ENCODE assay signal across 21 cellular contexts in the genomic region with DNA sequence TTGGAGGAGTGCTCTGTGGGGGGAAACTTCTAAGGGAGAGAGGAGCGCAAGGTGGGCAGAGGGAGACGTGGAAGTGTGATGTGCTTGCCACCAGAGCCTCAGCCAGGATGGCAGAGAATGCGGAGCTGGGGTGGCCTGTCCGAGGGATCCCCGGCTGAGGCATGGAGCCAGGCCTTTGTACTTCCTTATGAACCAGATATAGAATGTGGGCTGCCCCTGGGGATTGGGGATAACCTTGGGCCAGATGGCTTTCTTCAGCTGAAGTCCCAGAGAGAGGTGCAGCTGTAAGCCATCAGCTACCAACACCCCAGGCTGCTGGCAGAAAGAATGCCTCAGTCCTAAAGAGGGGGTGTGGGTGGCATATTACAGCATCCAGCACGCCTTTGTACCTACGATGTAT. TPM values are rescaled to one million over a fixed set of nuclear protein-coding genes. Genes with fewer than 3 reads are reported as not detected.
DNase-seq lines count a peak whose midpoint lies in the region; ATAC-seq and TF ChIP-seq lines count a peak whose summit lies in the region.
"Had no signal": no experiment of that assay in that cellular context is flagged by ENCODE, and none has a peak within 500 bp of the region (broad histone marks: within the 10 kb centered on the region; RNA-seq: fewer than 3 reads in every experiment).

No MANE protein-coding gene starts in this region.

- ATAC-seq in SK-N-SH treated with all-trans-retinoic acid at 6 μM for 48 hours (no peak), Right ventricle myocardium superior (ENCODE audit: poor library complexity) (no peak)

- H3K9me3 ChIP-seq in BE2C, result no peaks in the 10 kb centered on the region
- H3K9me3 ChIP-seq: HAP-1, SJCRH30 had no signal

- H3K4me1 ChIP-seq in BE2C, result no peaks in the 10 kb centered on the region
- H3K4me1 ChIP-seq: HAP-1, SJCRH30 had no signal

- H3K4me3 ChIP-seq in BE2C (ENCODE audit: low read depth, low read length), result no peak overlapping the region
- H3K4me3 ChIP-seq: HAP-1, MG63, PC-9, SJCRH30 had no signal

- H3K27ac ChIP-seq in VCaP, result peak overlapping the region; percentile 29; the same call in 1 of the 2 replicates
- H3K27ac ChIP-seq: PC-9, SJCRH30 had no signal

- H3K36me3 ChIP-seq in BE2C, result no peaks in the 10 kb centered on the region
- H3K36me3 ChIP-seq: HAP-1, MG63, SJCRH30 had no signal

- intact Hi-C loops in Right ventricle myocardium superior (cut with DNase I), result no loop called here

- peaks cover 3% of the 10 kb centered on the region; the same call in 1 of the 2 replicates for H3K27me3 ChIP-seq in BE2C
- H3K27me3 ChIP-seq: MG63 had no signal

- peak; percentile 23 for DNase-seq in BE2C
- peak; percentile 88 for DNase-seq in NCI-H2171 (lab: John Stamatoyannopoulos, UW)
- peak; percentile 5 for DNase-seq in middle frontal gyrus (ENCODE audit: extremely low spot score, low spot score)
- no peak for DNase-seq in cortex of kidney (lab: John Stamatoyannopoulos, UW)
- DNase-seq in Right ventricle myocardium superior, result no peak
- no peak for DNase-seq in NCI-H2196 (lab: John Stamatoyannopoulos, UW; ENCODE audit: unreplicated experiment)
- DNase-seq: C1 segment of cervical spinal cord; CD8-positive, alpha-beta memory T cell; DND-41; Kasumi-1; MG63; NCI-H1048; NCI-H1436; NCI-H1930; NCI-H446 treated with DMSO at 0.1 percent for 48 hours; NCI-H774; PC-9 had no signal

- TF ChIP-seq CTCF in BE2C (IDR thresholded peaks at IDR 0.05; ENCODE audit: low read depth, low read length), result no peak
- TF ChIP-seq CTCF in VCaP (conservative IDR thresholded peaks at IDR 0.05), result no peak

TF ChIP-seq in SK-N-SH treated with all-trans-retinoic acid at 6 μM for 48 hours, 23 proteins besides CTCF, POLR2A, EP300 and RAD21:
- TF ChIP-seq ARNTL (CRISPR knock-in tag; IDR thresholded peaks at IDR 0.05; ENCODE audit: borderline replicate concordance, low read depth) (no peak), ZC3H10 (CRISPR knock-in tag; IDR thresholded peaks at IDR 0.05) (no peak), RARB (CRISPR knock-in tag; IDR thresholded peaks at IDR 0.05) (no peak), SNAI2 (CRISPR knock-in tag; IDR thresholded peaks at IDR 0.05) (no peak), TCF4 (CRISPR knock-in tag; IDR thresholded peaks at IDR 0.05; ENCODE audit: borderline replicate concordance) (no peak), PPARA (CRISPR knock-in tag; IDR thresholded peaks at IDR 0.05; ENCODE audit: borderline replicate concordance) (no peak)
- TF ChIP-seq, protein P1, sequence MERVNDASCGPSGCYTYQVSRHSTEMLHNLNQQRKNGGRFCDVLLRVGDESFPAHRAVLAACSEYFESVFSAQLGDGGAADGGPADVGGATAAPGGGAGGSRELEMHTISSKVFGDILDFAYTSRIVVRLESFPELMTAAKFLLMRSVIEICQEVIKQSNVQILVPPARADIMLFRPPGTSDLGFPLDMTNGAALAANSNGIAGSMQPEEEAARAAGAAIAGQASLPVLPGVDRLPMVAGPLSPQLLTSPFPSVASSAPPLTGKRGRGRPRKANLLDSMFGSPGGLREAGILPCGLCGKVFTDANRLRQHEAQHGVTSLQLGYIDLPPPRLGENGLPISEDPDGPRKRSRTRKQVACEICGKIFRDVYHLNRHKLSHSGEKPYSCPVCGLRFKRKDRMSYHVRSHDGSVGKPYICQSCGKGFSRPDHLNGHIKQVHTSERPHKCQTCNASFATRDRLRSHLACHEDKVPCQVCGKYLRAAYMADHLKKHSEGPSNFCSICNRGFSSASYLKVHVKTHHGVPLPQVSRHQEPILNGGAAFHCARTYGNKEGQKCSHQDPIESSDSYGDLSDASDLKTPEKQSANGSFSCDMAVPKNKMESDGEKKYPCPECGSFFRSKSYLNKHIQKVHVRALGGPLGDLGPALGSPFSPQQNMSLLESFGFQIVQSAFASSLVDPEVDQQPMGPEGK (CRISPR knock-in tag; IDR thresholded peaks at IDR 0.05; ENCODE audit: borderline replicate concordance), result no peak

RNA-seq across cellular contexts. Expression of a gene that starts 25.5 kb away (rescaled TPM):
- polyA plus RNA-seq in BE2C (2012; ENCODE audit: insufficient read depth, insufficient read length, low read depth), result 17.3 TPM
- 1.7 TPM for total RNA-seq in Right ventricle myocardium superior
- total RNA-seq: CD8-positive, alpha-beta memory T cell had no signal

RNA-seq across cellular contexts. Expression of a gene that starts 31.3 kb away (rescaled TPM):
- polyA plus RNA-seq in BE2C (2012; ENCODE audit: insufficient read depth, insufficient read length, low read depth), result not detected
- 13.0 TPM for total RNA-seq in Right ventricle myocardium superior

Comparison
In these comparisons a context has a peak if more than half of its experiments do, and no peak if none do; other contexts are left out.
1. DNase-seq: peak in BE2C (single experiment), NCI-H2171 (single experiment) and middle frontal gyrus (single experiment); none in cortex of kidney (single experiment), Right ventricle myocardium superior (single experiment) and NCI-H2196 (single experiment).